In the genomic region with DNA sequence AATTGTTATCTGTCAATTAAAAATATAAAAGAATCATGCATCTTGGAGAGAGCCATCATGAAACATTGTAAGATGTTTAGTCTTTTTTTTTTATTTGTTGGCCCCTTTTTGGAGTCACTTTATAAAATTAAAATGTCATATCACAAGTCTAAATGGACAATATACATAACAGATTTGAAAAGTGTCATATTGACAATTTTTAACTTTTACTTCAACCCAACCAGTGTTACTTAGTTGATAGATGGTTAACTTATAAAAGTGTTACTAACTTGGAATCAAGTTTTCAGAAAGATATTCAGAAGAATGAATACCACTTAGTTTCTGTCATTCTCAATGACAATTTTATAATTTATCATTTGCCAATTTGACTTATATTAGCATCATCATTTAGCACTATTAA, we compare ENCODE assay signal across 33 cellular contexts.
"Had no signal": no experiment of that assay in that cellular context is flagged by ENCODE, and none has a peak within 500 bp of the region (broad histone marks: within the 10 kb centered on the region; RNA-seq: fewer than 3 reads in every experiment).

No MANE protein-coding gene starts in this region.

- H3K27me3 ChIP-seq: adrenal gland, body of pancreas, brain microvascular endothelial cell, breast epithelium had no signal

- H3K4me3 ChIP-seq: adrenal gland, body of pancreas, breast epithelium had no signal

- H3K4me1 ChIP-seq: adrenal gland, body of pancreas, breast epithelium had no signal

- H3K9me3 ChIP-seq: body of pancreas had no signal

- H3K27ac ChIP-seq: adrenal gland, body of pancreas, brain microvascular endothelial cell, breast epithelium, VCaP had no signal

- DNase-seq: activated B cell treated with CpG ODN at 0.5 μM for 24 hours; activated CD4-positive, alpha-beta memory T cell treated with anti-CD3 and anti-CD28 coated beads for 36 hours; activated CD4-positive, alpha-beta T cell treated with anti-CD3 and anti-CD28 coated beads for 4 hours; activated CD4-positive, alpha-beta T cell treated with anti-CD3 and anti-CD28 coated beads, Interleukin-2, amount 10 ng/mL, durations not matched to agents 24 days and 14 days; activated CD4-positive, alpha-beta T cell treated with anti-CD3 and anti-CD28 coated beads, Interleukin-2, amount 50 U/mL, for 1 hour; activated CD4-positive, alpha-beta T cell treated with anti-CD3 and anti-CD28 coated beads, Interleukin-2, amount 50 U/mL, for 4 hours; activated CD4-positive, CD25-positive, alpha-beta regulatory T cell treated with anti-CD3 and anti-CD28 coated beads, Interleukin-2, amount 50 U/mL, for 72 hours; activated CD8-positive, alpha-beta memory T cell treated with anti-CD3 and anti-CD28 coated beads, Interleukin-2, amount 50 U/mL, for 4 hours; activated CD8-positive, alpha-beta T cell treated with anti-CD3 and anti-CD28 coated beads for 36 hours; activated effector memory CD4-positive, alpha-beta T cell treated with anti-CD3 and anti-CD28 coated beads, Interleukin-2, amount 50 U/mL, for 16 hours; activated gamma-delta T cell treated with Interleukin-2 at 50 U/mL for 16 hours; activated naive CD4-positive, alpha-beta T cell; activated naive CD4-positive, alpha-beta T cell treated with anti-CD3 and anti-CD28 coated beads for 36 hours; activated naive CD4-positive, alpha-beta T cell treated with anti-CD3 and anti-CD28 coated beads, Interleukin-2, amount 50 U/mL, for 16 hours; activated naive CD8-positive, alpha-beta T cell treated with anti-CD3 and anti-CD28 coated beads for 36 hours; activated T-cell treated with anti-CD3 and anti-CD28 coated beads for 4 hours; activated T-cell treated with anti-CD3 and anti-CD28 coated beads, Interleukin-2, amount 50 U/mL, for 1 hour; activated T-cell treated with anti-CD3 and anti-CD28 coated beads, Interleukin-2, amount 50 U/mL, for 4 hours; activated T-cell treated with anti-CD3 and anti-CD28 coated beads, Interleukin-2, amount 50 U/mL, for 72 hours; adrenal gland; amniotic stem cell; aorta; body of pancreas; brain microvascular endothelial cell; central memory CD4-positive, alpha-beta T cell; T-helper 2 cell; T-helper 9 cell had no signal

- FAIRE-seq: astrocyte, TTC549 had no signal

- H3K36me3 ChIP-seq: adrenal gland, brain microvascular endothelial cell, breast epithelium had no signal

- ATAC-seq: activated CD8-positive, alpha-beta T cell treated with anti-CD3 and anti-CD28 coated beads for 36 hours; activated naive CD4-positive, alpha-beta T cell treated with anti-CD3 and anti-CD28 coated beads, Interleukin-2, amount 50 U/mL, for 72 hours; activated T-cell treated with anti-CD3 and anti-CD28 coated beads, Interleukin-2, amount 50 U/mL, for 4 hours; activated T-cell treated with anti-CD3 and anti-CD28 coated beads, Interleukin-2, amount 50 U/mL, for 72 hours; activated T-helper 17 cell treated with anti-CD3 and anti-CD28 coated beads, Interleukin-2, amount 50 U/mL, for 72 hours; body of pancreas had no signal
